In the genomic region with DNA sequence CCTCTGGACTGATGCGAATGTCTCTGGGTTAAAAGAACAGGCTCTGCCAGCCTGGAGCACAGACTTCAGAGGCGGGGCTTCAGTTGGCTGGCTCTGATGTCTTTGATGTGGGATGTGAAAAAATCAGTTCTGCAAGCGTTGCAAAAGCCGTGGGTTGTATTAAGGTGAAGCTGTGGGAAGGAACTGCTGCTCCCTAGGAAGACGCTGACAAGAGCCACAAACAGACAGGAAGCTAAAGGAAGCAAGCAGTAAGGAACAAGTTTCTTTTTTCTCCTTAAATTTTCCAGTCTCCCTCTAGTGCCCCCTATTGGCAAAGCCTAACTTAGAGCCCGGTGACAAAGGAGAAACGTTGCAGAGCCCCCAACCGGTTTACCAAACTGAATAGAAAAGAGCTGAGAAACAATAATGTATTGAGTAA, we compare ENCODE assay signal across 8 cellular contexts.
DNase-seq lines count a peak whose midpoint lies in the region; ATAC-seq and TF ChIP-seq lines count a peak whose summit lies in the region.

No MANE protein-coding gene starts in this region.

- no peak overlapping the region for H3K27ac ChIP-seq in caudate nucleus (ENCODE audit: low read depth, low read length)

- peak; percentile 69 for TF ChIP-seq CTCF in LNCAP (IDR thresholded peaks at IDR 0.05)

- peak; percentile 19 for DNase-seq in CD1c-positive myeloid dendritic cell (ENCODE audit: extremely low spot score)
- DNase-seq in caudate nucleus (lab: John Stamatoyannopoulos, UW), result peak in 44 of 61 donors; percentile 1 to 82 (median 18)
- DNase-seq in medulla oblongata (ENCODE audit: extremely low spot score), result peak; percentile 64
- no peak for DNase-seq in activated effector memory CD4-positive, alpha-beta T cell treated with anti-CD3 and anti-CD28 coated beads, Interleukin-2, amount 50 U/mL, for 16 hours

- ATAC-seq in HG03354 (IDR thresholded peaks at IDR 0.05; ENCODE audit: poor library complexity, severe bottlenecking, unreplicated experiment) (no peak), HG02642 (IDR thresholded peaks at IDR 0.05; ENCODE audit: poor library complexity, unreplicated experiment) (no peak), HG03280 (IDR thresholded peaks at IDR 0.05; ENCODE audit: unreplicated experiment) (no peak)
